21 cellular contexts compared by ENCODE assay signal in the genomic region with DNA sequence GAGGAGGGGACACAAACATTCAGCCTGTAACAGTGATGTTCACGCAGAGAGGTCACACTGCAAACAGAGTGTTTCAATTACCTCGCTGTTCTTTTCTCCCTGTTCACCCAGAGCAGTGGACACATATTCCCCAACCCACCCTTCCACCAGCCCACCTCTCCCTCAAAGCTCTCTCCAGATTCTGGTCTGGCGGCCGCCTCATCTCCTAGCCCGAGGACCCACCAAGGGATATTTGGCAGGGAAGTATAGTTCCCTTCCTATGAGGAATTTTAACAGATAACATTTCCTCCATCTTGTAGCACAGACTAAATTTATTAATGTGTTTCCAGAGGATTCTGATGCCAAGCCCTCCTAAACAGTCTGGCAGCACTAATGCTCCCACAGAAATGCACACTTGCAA.
"Had no signal": no experiment of that assay in that cellular context is flagged by ENCODE, and none has a peak within 500 bp of the region (broad histone marks: within the 10 kb centered on the region; RNA-seq: fewer than 3 reads in every experiment).

No MANE protein-coding gene starts in this region.

- DNase-seq: natural killer cell; occipital lobe; ovary; posterior cingulate gyrus; psoas muscle; right cardiac atrium; small intestine; stimulated activated CD4-positive, alpha-beta T cell treated with anti-CD3 and anti-CD28 coated beads, Interleukin-12 subunit alpha, Interleukin-12 subunit beta, amount 100 ng/mL, for 4 hours; stimulated activated CD4-positive, alpha-beta T cell treated with anti-CD3 and anti-CD28 coated beads, Interleukin-1b, Interleukin-23, amount 100 ng/mL, for 48 hours; stimulated activated CD4-positive, alpha-beta T cell treated with anti-CD3 and anti-CD28 coated beads, Interleukin-4, amount 100 ng/mL, for 1 hour; stimulated activated CD4-positive, alpha-beta T cell treated with anti-CD3 and anti-CD28 coated beads, Interleukin-4, amount 100 ng/mL, for 4 hours; stimulated activated CD8-positive, alpha-beta memory T cell treated with anti-CD3 and anti-CD28 coated beads, Interleukin-4, amount 100 ng/mL, for 48 hours; stimulated activated naive CD4-positive, alpha-beta T cell; stimulated activated naive CD8-positive, alpha-beta T cell treated with anti-CD3 and anti-CD28 coated beads, Interleukin-15, amount 100 ng/mL, for 72 hours; stimulated activated naive CD8-positive, alpha-beta T cell treated with anti-CD3 and anti-CD28 coated beads, Interleukin-15, Interleukin-2, amounts not matched to agents 100 U/mL and 50 U/mL, for 24 hours; substantia nigra; testis; tibial artery; transverse colon; upper lobe of right lung; uterus had no signal
